Comparison of ENCODE assay signal across 19 cellular contexts in the genomic region with DNA sequence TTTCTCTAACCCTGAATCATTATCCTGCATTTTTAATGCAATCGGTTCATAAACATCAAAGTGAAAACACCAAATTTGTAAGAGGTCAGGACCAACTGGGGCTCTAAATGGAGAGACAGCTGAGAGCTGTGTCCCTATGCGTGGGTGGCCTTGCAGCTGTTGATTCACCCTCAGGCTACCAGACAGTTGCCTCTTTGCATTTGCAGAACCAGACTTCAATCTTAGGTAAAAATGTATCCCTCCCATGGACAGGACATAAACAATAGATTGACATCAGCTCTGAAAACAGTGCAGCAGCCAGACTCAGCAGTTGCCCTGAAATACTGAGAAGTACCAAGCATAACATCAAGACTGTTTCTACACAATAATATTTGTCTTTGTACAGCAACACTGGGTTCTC. TPM values are rescaled to one million over a fixed set of nuclear protein-coding genes. Genes with fewer than 3 reads are reported as not detected.
A peak's percentile ranks its signal among the peaks of the same experiment; 100 is the strongest.
DNase-seq lines count a peak whose midpoint lies in the region; ATAC-seq, FAIRE-seq and TF ChIP-seq lines count a peak whose summit lies in the region.
"Had no signal": no experiment of that assay in that cellular context is flagged by ENCODE, and none has a peak within 500 bp of the region (broad histone marks: within the 10 kb centered on the region; RNA-seq: fewer than 3 reads in every experiment).

No MANE protein-coding gene starts in this region.

- no peaks in the 10 kb centered on the region for H3K79me2 ChIP-seq in HepG2 (ENCODE audit: insufficient read depth, low read length)

- no peaks in the 10 kb centered on the region for H3K36me3 ChIP-seq in HepG2 (replicated peaks in 1 of 2; ENCODE audit: control insufficient read depth in 1 of 2, insufficient read depth in 2 of 2, low read length in 2 of 2)
- H3K36me3 ChIP-seq in right lobe of liver: no peaks in the 10 kb centered on the region
- H3K36me3 ChIP-seq: adrenal gland had no signal

- no peaks in the 10 kb centered on the region for H4K20me1 ChIP-seq in HepG2 (ENCODE audit: insufficient read depth, low read length)

- no peak for TF ChIP-seq CTCF in HepG2 (CRISPR knock-in tag; IDR thresholded peaks at IDR 0.05)
- no peak for TF ChIP-seq CTCF in right lobe of liver (IDR thresholded peaks at IDR 0.05)

- no peak overlapping the region for H3K9ac ChIP-seq in HepG2 (ENCODE audit: insufficient read depth, low read depth, low read length)

- no peak overlapping the region for H3K4me2 ChIP-seq in HepG2 (ENCODE audit: low read depth, low read length)

- WGBS in HepG2 (ENCODE audit: low lambda C conversion rate): 92% methylated on average over 2 of the region's 2 CpGs
- WGBS in right lobe of liver (ENCODE audit: insufficient coverage, low coverage, low lambda C conversion rate, missing lambda C conversion rate): 80% methylated on average over 2 of the region's 2 CpGs

- DNase-seq in HepG2 (ENCODE audit: low spot score) (no peak), right lobe of liver (no peak), NCI-H1930 (lab: John Stamatoyannopoulos, UW) (peak; percentile 25 to 39), brain pericyte (ENCODE audit: low read depth, low spot score) (peak; percentile 84), kidney glomerular epithelial cell (lab: John Stamatoyannopoulos, UW) (no peak), NOMO-1 treated with DMSO at 0.1 percent for 48 hours (lab: John Stamatoyannopoulos, UW; ENCODE audit: unreplicated experiment) (no peak), NCI-H510A (lab: John Stamatoyannopoulos, UW) (no peak)
- DNase-seq: adrenal gland; DND-41; foreskin keratinocyte; MM.1S; natural killer cell; NCI-H82; psoas muscle; stimulated activated naive CD8-positive, alpha-beta T cell treated with anti-CD3 and anti-CD28 coated beads, Interleukin-15, Interleukin-2, amounts not matched to agents 100 U/mL and 50 U/mL, for 24 hours had no signal

- H3K4me3 ChIP-seq in HepG2 (replicated peaks in 1 of 3; ENCODE audit: insufficient read depth in 1 of 3, low read depth in 2 of 3, low read length in 3 of 3): no peak overlapping the region
- no peak overlapping the region for H3K4me3 ChIP-seq in right lobe of liver
- H3K4me3 ChIP-seq: adrenal gland, psoas muscle had no signal

- CTCF ChIA-PET in HepG2 (lab: Yijun Ruan, JAX; ENCODE audit: low intra/inter-chr PET ratio, low total read pairs): no interaction called here

- POLR2A ChIA-PET in HepG2 (lab: Yijun Ruan, JAX): no interaction called here

- no peak overlapping the region for H2AFZ ChIP-seq in HepG2 (ENCODE audit: low read length)

- BruUV-seq in HepG2 (replicated peaks; lab: Mats Ljungman, UMichigan): no TSS peak

- H3K27me3 ChIP-seq in HepG2 (ENCODE audit: control insufficient read depth in 1 of 2, insufficient read depth in 2 of 2, low read length in 2 of 2) (no peaks in the 10 kb centered on the region), right lobe of liver (no peaks in the 10 kb centered on the region)
- H3K27me3 ChIP-seq: adrenal gland, foreskin keratinocyte had no signal

- FAIRE-seq in HepG2 (lab: Jason Lieb, UNC): no peak
- FAIRE-seq: endometrium, H1 had no signal

- TF ChIP-seq POLR2A in HepG2 (IDR thresholded peaks at IDR 0.05; ENCODE audit: insufficient read depth in 1 of 2, low read depth in 2 of 2, low read length in 2 of 2) (no peak), right lobe of liver (IDR thresholded peaks at IDR 0.05) (no peak)

- ATAC-seq in HepG2: peak; percentile 39; the same call in 1 of the 3 replicates
- ATAC-seq in right lobe of liver: no peak
- ATAC-seq in GM21423 (IDR thresholded peaks at IDR 0.05; ENCODE audit: unreplicated experiment): no peak
- ATAC-seq: foreskin keratinocyte; natural killer cell; psoas muscle; stimulated activated naive CD8-positive, alpha-beta T cell treated with anti-CD3 and anti-CD28 coated beads, Interleukin-15, Interleukin-2, amounts not matched to agents 100 U/mL and 50 U/mL, for 24 hours had no signal

- no peaks in the 10 kb centered on the region for H3K9me3 ChIP-seq in HepG2 (ENCODE audit: low read length)
- H3K9me3 ChIP-seq in right lobe of liver: no peaks in the 10 kb centered on the region
- H3K9me3 ChIP-seq: adrenal gland, psoas muscle had no signal

- in situ Hi-C loops in HepG2 (cut with HindIII; ENCODE audit: extremely low pct_ligation_motif_present, low pct_unique_long_range_greater_than_20kb): loop anchor here (10.0 to 25.0 kb wide), 3 partner anchors 651 to 1228 kb away; no protein-coding TSS in a partner anchor

- no peak overlapping the region for H3K27ac ChIP-seq in HepG2 (ENCODE audit: extremely low read length, insufficient read depth, low read length)
- no peak overlapping the region for H3K27ac ChIP-seq in right lobe of liver
- H3K27ac ChIP-seq: adrenal gland, foreskin keratinocyte, psoas muscle had no signal

- TF ChIP-seq EP300 in HepG2 (IDR thresholded peaks at IDR 0.05; ENCODE audit: low read depth in 2 of 2, low read length in 2 of 2) (no peak), HepG2 (CRISPR knock-in tag; IDR thresholded peaks at IDR 0.05; ENCODE audit: borderline replicate concordance) (no peak)

- no peak for TF ChIP-seq RAD21 in HepG2 (CRISPR knock-in tag; IDR thresholded peaks at IDR 0.05)

- H3K4me1 ChIP-seq in HepG2 (ENCODE audit: insufficient read depth, low read length): peaks cover 7% of the 10 kb centered on the region
- no peaks in the 10 kb centered on the region for H3K4me1 ChIP-seq in right lobe of liver
- H3K4me1 ChIP-seq: adrenal gland, foreskin keratinocyte, psoas muscle had no signal

- intact Hi-C loops in HepG2 (cut with micrococcal nuclease; ENCODE audit: unreplicated experiment): loop anchor here (10.0 kb wide), 1 partner anchor 308 kb away; no protein-coding TSS in a partner anchor
- intact Hi-C loops in right lobe of liver (cut with DNase I): no loop called here

TF ChIP-seq in HepG2, 621 proteins besides CTCF, POLR2A, EP300 and RAD21 (continues in another document):
- TF ChIP-seq ZNF468 (CRISPR knock-in tag; IDR thresholded peaks at IDR 0.05) (no peak), NFE2L2 (IDR thresholded peaks at IDR 0.05; ENCODE audit: low read length) (no peak), ZNF160 (CRISPR knock-in tag; IDR thresholded peaks at IDR 0.05) (no peak), CBX2 (IDR thresholded peaks at IDR 0.05; ENCODE audit: low read depth, low read length) (no peak), CBX2 (CRISPR knock-in tag; IDR thresholded peaks at IDR 0.05; ENCODE audit: low read depth) (no peak), CHD4 (IDR thresholded peaks at IDR 0.05; ENCODE audit: borderline replicate concordance, low read length) (no peak), TCF7 (IDR thresholded peaks at IDR 0.05; ENCODE audit: low read depth) (no peak)

RNA-seq across cellular contexts. Expression of a gene that starts 8.8 kb away (rescaled TPM):
- total RNA-seq in HepG2 (2016; rRNA removed; fragmentation: Illumina TruSeq; extraction: Trizol) (not detected in 2 replicates), right lobe of liver (1 to 10 TPM in 1 of 6 experiments, under 1 TPM in 5; 0.18 to 2.8 (median 0.34) TPM)
- not detected in 2 replicates for total RNA-seq in HepG2 (2016; cell fraction: cytosol; rRNA removed; fragmentation: Illumina TruSeq; extraction: Trizol; ENCODE audit: low read depth)
- 0.07 TPM in 1 of 2 replicates, not detected in the other for total RNA-seq in HepG2 (2016; cell fraction: insoluble cytoplasmic fraction; rRNA removed; fragmentation: Illumina TruSeq; extraction: Trizol)
- total RNA-seq in HepG2 (2016; cell fraction: membrane; rRNA removed; fragmentation: Illumina TruSeq; extraction: Trizol): not detected in 2 replicates
- total RNA-seq in HepG2 (2016; cell fraction: nucleus; rRNA removed; fragmentation: Illumina TruSeq; extraction: Trizol): 0.44 TPM in 1 of 2 replicates, not detected in the other
- polyA plus RNA-seq in HepG2 (2011; rRNA removed): 0.07 and 0.08 TPM in 2 replicates
- not detected in 2 replicates for polyA plus RNA-seq in HepG2 (2011; cell fraction: cytosol; rRNA removed)
- 0.03 and 0.09 TPM in 2 replicates for polyA plus RNA-seq in HepG2 (2011; cell fraction: nucleus; rRNA removed)
- polyA plus RNA-seq in HepG2 (2012): 0.05 TPM in 1 of 2 replicates, not detected in the other
- not detected in 2 replicates for polyA plus RNA-seq in HepG2 (2016; cell fraction: cytosol; fragmentation: Illumina TruSeq; extraction: Trizol; ENCODE audit: low read depth)
- polyA plus RNA-seq in HepG2 (2016; cell fraction: insoluble cytoplasmic fraction; fragmentation: Illumina TruSeq; extraction: Trizol; ENCODE audit: low read depth): not detected in 2 replicates
- polyA plus RNA-seq in HepG2 (2016; cell fraction: membrane; fragmentation: Illumina TruSeq; extraction: Trizol; ENCODE audit: low read depth): not detected in 2 replicates
- polyA plus RNA-seq in HepG2 (2016; cell fraction: nucleus; fragmentation: Illumina TruSeq; extraction: Trizol; ENCODE audit: insufficient read depth, low read depth): not detected in 2 replicates
- polyA minus RNA-seq in HepG2 (2011; rRNA and poly(A)+ RNA removed; ENCODE audit: low replicate concordance): 0.19 TPM in 1 of 2 replicates, not detected in the other
- not detected in 2 replicates for polyA minus RNA-seq in HepG2 (2011; cell fraction: cytosol; rRNA and poly(A)+ RNA removed)
- polyA minus RNA-seq in HepG2 (2011; cell fraction: nucleus; rRNA and poly(A)+ RNA removed): 0.25 and 0.26 TPM in 2 replicates
- polyA plus RNA-seq: CD14-positive monocyte had no signal

RNA-seq across cellular contexts. Expression of a gene that starts 51.3 kb away (rescaled TPM):
- total RNA-seq in HepG2 (2016; rRNA removed; fragmentation: Illumina TruSeq; extraction: Trizol) (37.5 and 57.1 TPM in 2 replicates), right lobe of liver (10 to 100 TPM in 1 of 6 experiments, 1 to 10 TPM in 5; 2.6 to 10.0 (median 5.4) TPM)
- total RNA-seq in HepG2 (2016; cell fraction: cytosol; rRNA removed; fragmentation: Illumina TruSeq; extraction: Trizol; ENCODE audit: low read depth): 0.61 and 2.3 TPM in 2 replicates
- 32.9 and 43.9 TPM in 2 replicates for total RNA-seq in HepG2 (2016; cell fraction: insoluble cytoplasmic fraction; rRNA removed; fragmentation: Illumina TruSeq; extraction: Trizol)
- 3.3 and 5.4 TPM in 2 replicates for total RNA-seq in HepG2 (2016; cell fraction: membrane; rRNA removed; fragmentation: Illumina TruSeq; extraction: Trizol)
- 30.8 and 35.0 TPM in 2 replicates for total RNA-seq in HepG2 (2016; cell fraction: nucleus; rRNA removed; fragmentation: Illumina TruSeq; extraction: Trizol)
- polyA plus RNA-seq in HepG2 (2011; rRNA removed): 1.6 and 2.1 TPM in 2 replicates
- 0.55 and 1.2 TPM in 2 replicates for polyA plus RNA-seq in HepG2 (2011; cell fraction: cytosol; rRNA removed)
- polyA plus RNA-seq in HepG2 (2011; cell fraction: nucleus; rRNA removed): 0.79 and 1.7 TPM in 2 replicates
- 4.9 and 9.7 TPM in 2 replicates for polyA plus RNA-seq in HepG2 (2012)
- polyA plus RNA-seq in HepG2 (2016; cell fraction: cytosol; fragmentation: Illumina TruSeq; extraction: Trizol; ENCODE audit: low read depth): 1.6 and 1.9 TPM in 2 replicates
- 40.4 and 42.5 TPM in 2 replicates for polyA plus RNA-seq in HepG2 (2016; cell fraction: insoluble cytoplasmic fraction; fragmentation: Illumina TruSeq; extraction: Trizol; ENCODE audit: low read depth)
- 2.0 and 2.8 TPM in 2 replicates for polyA plus RNA-seq in HepG2 (2016; cell fraction: membrane; fragmentation: Illumina TruSeq; extraction: Trizol; ENCODE audit: low read depth)
- polyA plus RNA-seq in HepG2 (2016; cell fraction: nucleus; fragmentation: Illumina TruSeq; extraction: Trizol; ENCODE audit: insufficient read depth, low read depth): 11.0 and 15.5 TPM in 2 replicates
- 1.8 and 2.6 TPM in 2 replicates for polyA minus RNA-seq in HepG2 (2011; rRNA and poly(A)+ RNA removed; ENCODE audit: low replicate concordance)
- 2.5 and 3.4 TPM in 2 replicates for polyA minus RNA-seq in HepG2 (2011; cell fraction: cytosol; rRNA and poly(A)+ RNA removed)
- 10.8 and 16.3 TPM in 2 replicates for polyA minus RNA-seq in HepG2 (2011; cell fraction: nucleus; rRNA and poly(A)+ RNA removed)

Comparison
In these comparisons a context has a peak if more than half of its experiments do, and no peak if none do; other contexts are left out.
1. DNase-seq: peak in NCI-H1930 (2 of 2) and brain pericyte (single experiment); none in HepG2 (single experiment), right lobe of liver (0 of 3), kidney glomerular epithelial cell (single experiment), NOMO-1 treated with DMSO at 0.1 percent for 48 hours (single experiment) and NCI-H510A (single experiment).